21 cellular contexts compared by ENCODE assay signal in genomic region chr10:123325663-123326175, GRCh38.
"Had no signal": no experiment of that assay in that cellular context is flagged by ENCODE, and none has a peak within 500 bp of the region (broad histone marks: within the 10 kb centered on the region; RNA-seq: fewer than 3 reads in every experiment).

No MANE protein-coding gene starts in this region.

- H3K4me2 ChIP-seq: neural progenitor cell had no signal

- H2AFZ ChIP-seq: neural progenitor cell had no signal

- FAIRE-seq: colon, frontal cortex had no signal

- H3K36me3 ChIP-seq: heart left ventricle, neural progenitor cell, ovary, right atrium auricular region, sigmoid colon, tibial nerve, upper lobe of right lung, vagina had no signal

- ATAC-seq: heart left ventricle, left colon, upper lobe of right lung had no signal

- H3K4me1 Mint-ChIP-seq: naive B cell, neural progenitor cell had no signal

- H3K4me3 ChIP-seq: heart left ventricle, neural progenitor cell, ovary, right atrium auricular region, sigmoid colon, skin epidermis, testis, tibial nerve, upper lobe of right lung, vagina had no signal

- DNase-seq: dermis blood vessel endothelial cell; heart left ventricle; hippocampal formation; left colon; mesendoderm; naive B cell; nucleus accumbens; ovary; sigmoid colon; stimulated activated CD4-positive, alpha-beta T cell treated with anti-CD3 and anti-CD28 coated beads, Interleukin-2, amount 100 ng/mL, for 24 hours; stimulated activated CD4-positive, alpha-beta T cell treated with anti-CD3 and anti-CD28 coated beads, Interleukin-4, amount 100 ng/mL, for 4 hours; stimulated activated naive CD4-positive, alpha-beta T cell treated with Interleukin-2 at 50 U/mL for 16 hours; testis; upper lobe of right lung had no signal

- H3K9ac ChIP-seq: neural progenitor cell had no signal

- H3K4me3 Mint-ChIP-seq: neural progenitor cell had no signal

- H3K9me3 ChIP-seq: ovary, right atrium auricular region, sigmoid colon, testis, upper lobe of right lung, vagina had no signal

- H3K27ac ChIP-seq: heart left ventricle, neural progenitor cell, ovary, right atrium auricular region, sigmoid colon, skin epidermis, testis, tibial nerve, upper lobe of right lung, vagina had no signal

- H3K27ac Mint-ChIP-seq: naive B cell, neural progenitor cell had no signal

- H3K36me3 Mint-ChIP-seq: neural progenitor cell had no signal

- H3K4me1 ChIP-seq: heart left ventricle, neural progenitor cell, right atrium auricular region, sigmoid colon, testis, tibial nerve, upper lobe of right lung, vagina had no signal

- H3K27me3 ChIP-seq: neural progenitor cell, ovary, right atrium auricular region, sigmoid colon, testis, tibial nerve, upper lobe of right lung, vagina had no signal
